9 cellular contexts compared by ENCODE assay signal in the genomic region with DNA sequence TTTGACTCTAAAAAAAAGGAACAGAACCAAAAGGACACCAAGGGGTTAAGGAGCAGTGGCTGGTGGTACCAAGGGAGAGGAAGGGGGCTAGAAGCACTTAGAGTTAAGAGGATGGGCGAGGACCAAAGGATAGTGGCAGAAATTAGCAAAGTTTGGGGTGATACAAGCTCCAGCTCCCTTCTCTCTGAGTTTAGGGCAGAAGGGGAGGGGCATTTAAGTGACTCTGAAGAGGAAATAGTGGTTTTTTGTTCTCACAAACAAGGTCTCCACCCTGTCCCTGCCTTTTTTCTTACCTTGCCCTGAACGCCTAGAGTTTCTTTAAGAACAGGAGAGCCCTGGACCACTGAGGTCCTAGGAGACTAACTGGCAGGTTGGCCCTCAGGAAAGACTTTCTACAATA. TPM values are rescaled to one million over a fixed set of nuclear protein-coding genes. Genes with fewer than 3 reads are reported as not detected.
DNase-seq lines count a peak whose midpoint lies in the region; ATAC-seq and TF ChIP-seq lines count a peak whose summit lies in the region.
"Had no signal": no experiment of that assay in that cellular context is flagged by ENCODE, and none has a peak within 500 bp of the region (broad histone marks: within the 10 kb centered on the region; RNA-seq: fewer than 3 reads in every experiment).

No MANE protein-coding gene starts in this region.

- peaks cover 61% of the 10 kb centered on the region for H3K36me3 Mint-ChIP-seq in endodermal cell (ENCODE audit: low read depth)

- H3K27me3 ChIP-seq in GM23248 (replicated peaks; ENCODE audit: insufficient read depth) (no peaks in the 10 kb centered on the region), endodermal cell (ENCODE audit: control insufficient read depth, insufficient read depth, low read length, poor library complexity, severe bottlenecking) (no peaks in the 10 kb centered on the region), skeletal muscle tissue (ENCODE audit: control insufficient read depth in 3 of 3, insufficient read depth in 3 of 3, low read length in 3 of 3) (no peaks in the 10 kb centered on the region)

- peaks cover 4% of the 10 kb centered on the region; the same call in 1 of the 2 replicates for H4K20me1 ChIP-seq in GM23248 (ENCODE audit: insufficient read depth)

- peak overlapping the region; percentile 23 for H3K27ac Mint-ChIP-seq in endodermal cell

- H3K4me3 ChIP-seq in GM23248: peak overlapping the region; percentile 90
- H3K4me3 ChIP-seq in endodermal cell (ENCODE audit: low read length): no peak overlapping the region
- peak overlapping the region in 2 of 3 donors; percentile 26 to 48 for H3K4me3 ChIP-seq in skeletal muscle tissue (ENCODE audit: low read length in 3 of 3)

- DNase-seq in GM23248: peak; percentile 28
- DNase-seq in SKM-1 (lab: John Stamatoyannopoulos, UW; ENCODE audit: unreplicated experiment): peak; percentile 44
- no peak for DNase-seq in endodermal cell
- no peak for DNase-seq in SW480 (ENCODE audit: low spot score)
- DNase-seq: NCI-H1048 had no signal

- H3K9ac ChIP-seq in GM23248 (peak overlapping the region; percentile 92), endodermal cell (ENCODE audit: extremely low read depth, low read length, poor library complexity, severe bottlenecking) (no peak overlapping the region), skeletal muscle tissue (ENCODE audit: low read depth in 1 of 3, low read length in 3 of 3) (peak overlapping the region; percentile 1 to 37 (median 28))

- no peak overlapping the region for H3K4me3 Mint-ChIP-seq in endodermal cell

- H3K9me2 ChIP-seq in GM23248 (ENCODE audit: insufficient read depth): no peaks in the 10 kb centered on the region

- H3K36me3 ChIP-seq in GM23248 (ENCODE audit: low read depth): peaks cover 47% of the 10 kb centered on the region
- H3K36me3 ChIP-seq in endodermal cell (ENCODE audit: control insufficient read depth, insufficient read depth, low read length): peaks cover 64% of the 10 kb centered on the region
- H3K36me3 ChIP-seq in skeletal muscle tissue (ENCODE audit: control insufficient read depth in 3 of 3, insufficient read depth in 3 of 3, low read length in 3 of 3): peaks cover 27 to 59% (median 40%) of the 10 kb centered on the region in 3 donors

- no peak overlapping the region for H2AFZ ChIP-seq in GM23248

- peaks cover 79% of the 10 kb centered on the region for H3K79me2 ChIP-seq in GM23248 (ENCODE audit: insufficient read depth)

- H3K4me1 ChIP-seq in GM23248 (ENCODE audit: insufficient read depth) (peaks cover 31% of the 10 kb centered on the region), endodermal cell (ENCODE audit: control insufficient read depth, insufficient read depth, low read length) (no peaks in the 10 kb centered on the region), skeletal muscle tissue (ENCODE audit: control insufficient read depth in 3 of 3, insufficient read depth in 3 of 3, low read length in 3 of 3) (peaks cover 29 to 42% (median 42%) of the 10 kb centered on the region in 3 donors)

- H3K9me3 ChIP-seq in GM23248 (ENCODE audit: low read depth): no peaks in the 10 kb centered on the region
- no peaks in the 10 kb centered on the region for H3K9me3 ChIP-seq in endodermal cell (ENCODE audit: control insufficient read depth, low read length)
- no peaks in the 10 kb centered on the region for H3K9me3 ChIP-seq in skeletal muscle tissue (ENCODE audit: control insufficient read depth in 3 of 3, low read length in 3 of 3)

- ATAC-seq in GM21447 (IDR thresholded peaks at IDR 0.05; ENCODE audit: unreplicated experiment): no peak
- no peak for ATAC-seq in HG03097 (IDR thresholded peaks at IDR 0.05; ENCODE audit: low FRiP score, unreplicated experiment)
- no peak for ATAC-seq in HG03469 (IDR thresholded peaks at IDR 0.05; ENCODE audit: unreplicated experiment)

- no peak for TF ChIP-seq CTCF in endodermal cell (conservative IDR thresholded peaks at IDR 0.05)

- peaks cover 23% of the 10 kb centered on the region for H3K4me1 Mint-ChIP-seq in endodermal cell

- in situ Hi-C loops in GM23248 (cut with MboI): no loop called here

- H3F3A ChIP-seq in GM23248 (ENCODE audit: insufficient read depth): peaks cover 52% of the 10 kb centered on the region

- no peaks in the 10 kb centered on the region for H3K9me3 Mint-ChIP-seq in endodermal cell

- H3K27me3 Mint-ChIP-seq in endodermal cell (ENCODE audit: insufficient read depth): no peaks in the 10 kb centered on the region

- H3K27ac ChIP-seq in GM23248: peak overlapping the region; percentile 5; the same call in 1 of the 2 replicates
- H3K27ac ChIP-seq in endodermal cell (ENCODE audit: low read depth, low read length): no peak overlapping the region
- H3K27ac ChIP-seq in skeletal muscle tissue (ENCODE audit: low read depth, low read length): peak overlapping the region; percentile 93

- 72 to 73% methylated on average over 2 of the region's 2 CpGs for WGBS in GM23248 (ENCODE audit: low coverage in 1 of 2, low lambda C conversion rate in 2 of 2, missing lambda C conversion rate in 2 of 2), 2 experiments
- WGBS in endodermal cell (ENCODE audit: insufficient coverage in 1 of 2, insufficient read length in 1 of 2), 2 experiments: 67 to 68% methylated on average over 2 of the region's 2 CpGs

- peak overlapping the region; percentile 97 for H3K4me2 ChIP-seq in GM23248 (ENCODE audit: unreplicated experiment)

RNA-seq across cellular contexts. Expression of a gene that starts 3.3 kb away (rescaled TPM):
- 52.2 and 63.2 TPM in 2 replicates for total RNA-seq in GM23248 (2014; rRNA removed; shearing (Covaris generic))
- 17.3 and 18.2 TPM in 2 replicates for polyA plus RNA-seq in GM23248 (2016; fragmentation: Nextera tagmentation; extraction: Ambion mirVana)
- total RNA-seq in endodermal cell: 10 to 100 TPM; 69.8 to 74.5 TPM
- 70.5 TPM for polyA plus RNA-seq in endodermal cell (2013, experiment 1 of 2)
- 65.0 TPM for polyA plus RNA-seq in endodermal cell (2013, experiment 2 of 2)
- total RNA-seq in skeletal muscle tissue: 27.1 TPM

RNA-seq across cellular contexts. Expression of a gene that starts 4.0 kb away (rescaled TPM):
- 1.9 and 3.7 TPM in 2 replicates for total RNA-seq in GM23248 (2014; rRNA removed; shearing (Covaris generic))
- polyA plus RNA-seq in GM23248 (2016; fragmentation: Nextera tagmentation; extraction: Ambion mirVana): 7.3 and 7.7 TPM in 2 replicates
- total RNA-seq in endodermal cell (10 to 100 TPM; 16.5 to 19.2 TPM), skeletal muscle tissue (2.1 TPM)
- polyA plus RNA-seq in endodermal cell (2013, experiment 1 of 2): 121 TPM
- polyA plus RNA-seq in endodermal cell (2013, experiment 2 of 2): 122 TPM

RNA-seq across cellular contexts. Expression of a gene that starts 8.6 kb away (rescaled TPM):
- 1.0 and 2.8 TPM in 2 replicates for total RNA-seq in GM23248 (2014; rRNA removed; shearing (Covaris generic))
- 15.8 and 17.7 TPM in 2 replicates for polyA plus RNA-seq in GM23248 (2016; fragmentation: Nextera tagmentation; extraction: Ambion mirVana)
- total RNA-seq in endodermal cell (1 to 10 TPM; 4.7 to 6.6 TPM), skeletal muscle tissue (1.6 TPM)
- polyA plus RNA-seq in endodermal cell (2013, experiment 1 of 2): 4.9 TPM
- polyA plus RNA-seq in endodermal cell (2013, experiment 2 of 2): 6.3 TPM

RNA-seq across cellular contexts. Expression of a gene that starts 14.4 kb away (rescaled TPM):
- 14.7 and 14.9 TPM in 2 replicates for total RNA-seq in GM23248 (2014; rRNA removed; shearing (Covaris generic))
- 7.4 and 8.4 TPM in 2 replicates for polyA plus RNA-seq in GM23248 (2016; fragmentation: Nextera tagmentation; extraction: Ambion mirVana)
- total RNA-seq in endodermal cell (1 to 10 TPM; 7.5 to 7.7 TPM), skeletal muscle tissue (7.8 TPM)
- 3.3 TPM for polyA plus RNA-seq in endodermal cell (2013, experiment 1 of 2)
- 3.0 TPM for polyA plus RNA-seq in endodermal cell (2013, experiment 2 of 2)

RNA-seq across cellular contexts. Expression of a gene that starts 19.8 kb away (rescaled TPM):
- not detected in 2 replicates for total RNA-seq in GM23248 (2014; rRNA removed; shearing (Covaris generic))
- 0.09 TPM in 1 of 2 replicates, not detected in the other for polyA plus RNA-seq in GM23248 (2016; fragmentation: Nextera tagmentation; extraction: Ambion mirVana)
- 1 to 10 TPM; 1.6 to 2.9 TPM for total RNA-seq in endodermal cell
- 0.46 TPM for polyA plus RNA-seq in endodermal cell (2013, experiment 1 of 2)
- polyA plus RNA-seq in endodermal cell (2013, experiment 2 of 2): 0.87 TPM
- 0.52 TPM for total RNA-seq in skeletal muscle tissue

Comparison
In these comparisons a context has a peak if more than half of its experiments do, and no peak if none do; other contexts are left out.
1. DNase-seq: peak in GM23248 (single experiment) and SKM-1 (single experiment); none in endodermal cell (single experiment) and SW480 (single experiment).